Comparison of ENCODE assay signal across 18 cellular contexts in genomic region chr5:120684213-120684612, GRCh38.
DNase-seq lines count a peak whose midpoint lies in the region; ATAC-seq, FAIRE-seq and TF ChIP-seq lines count a peak whose summit lies in the region.
"Had no signal": no experiment of that assay in that cellular context is flagged by ENCODE, and none has a peak within 500 bp of the region (broad histone marks: within the 10 kb centered on the region; RNA-seq: fewer than 3 reads in every experiment).

No MANE protein-coding gene starts in this region.

- no TSS peak for BruUV-seq in IMR-90 (replicated peaks; lab: Mats Ljungman, UMichigan)

- H2BK5ac ChIP-seq in IMR-90 (ENCODE audit: low read depth, low read length, poor library complexity, severe bottlenecking), result no peak overlapping the region

- no peak overlapping the region for H3K4me3 Mint-ChIP-seq in astrocyte (ENCODE audit: unreplicated experiment)
- H3K4me3 Mint-ChIP-seq: activated CD4-positive, alpha-beta memory T cell treated with anti-CD3 and anti-CD28 coated beads, Interleukin-2, amount 10 ng/mL, durations not matched to agents 7 days and 5 days had no signal

- peaks cover 8% of the 10 kb centered on the region; the same call in 1 of the 2 replicates for H3K9me1 ChIP-seq in IMR-90 (ENCODE audit: insufficient read depth, low read length)

- no peak overlapping the region for H2BK15ac ChIP-seq in IMR-90 (ENCODE audit: low read depth, low read length)

- H3K4me1 ChIP-seq in IMR-90 (ENCODE audit: control insufficient read depth, insufficient read depth, low read length), result peaks cover 5% of the 10 kb centered on the region; the same call in 1 of the 2 replicates
- H3K4me1 ChIP-seq in astrocyte (ENCODE audit: insufficient read depth, low read length), result peaks cover 25% of the 10 kb centered on the region
- H3K4me1 ChIP-seq: heart left ventricle, thyroid gland had no signal

- H2AK5ac ChIP-seq in IMR-90 (ENCODE audit: low read depth, low read length), result no peak overlapping the region

- no CpG with 5 or more reads among the region's 2 CpGs for WGBS in IMR-90 (ENCODE audit: extremely low coverage in 2 of 2, insufficient read length in 1 of 2), 2 experiments

- ATAC-seq in IMR-90 (ENCODE audit: low read depth) (peak; percentile 43; the same call in 1 of the 2 replicates), Right ventricle myocardium inferior (no peak), HG03439 (IDR thresholded peaks at IDR 0.05; ENCODE audit: unreplicated experiment) (no peak)
- ATAC-seq: heart left ventricle, left cardiac atrium had no signal

- peak overlapping the region; percentile 72; the same call in 1 of the 2 replicates for H3K14ac ChIP-seq in IMR-90 (replicated peaks; ENCODE audit: low read depth, low read length)

- H2AK9ac ChIP-seq in IMR-90 (replicated peaks; ENCODE audit: low read depth, low read length, poor library complexity), result no peak overlapping the region

- no peak overlapping the region for H3K23ac ChIP-seq in IMR-90 (ENCODE audit: low read depth, low read length)

- CTCF ChIA-PET in IMR-90 (lab: Yijun Ruan, JAX), result no interaction called here

- H3K27me3 Mint-ChIP-seq in astrocyte (ENCODE audit: low read depth, unreplicated experiment), result no peaks in the 10 kb centered on the region
- H3K27me3 Mint-ChIP-seq: activated CD4-positive, alpha-beta memory T cell treated with anti-CD3 and anti-CD28 coated beads, Interleukin-2, amount 10 ng/mL, durations not matched to agents 7 days and 5 days had no signal

- H3K56ac ChIP-seq in IMR-90 (ENCODE audit: extremely low read depth, insufficient read depth, low read length), result no peak overlapping the region

- peak overlapping the region in 1 of 2 experiments; percentile 51; a peak in 2 of 4 replicates for H4K8ac ChIP-seq in IMR-90 (ENCODE audit: low read depth in 2 of 2, low read length in 2 of 2)

- TF ChIP-seq POLR2A in IMR-90 (IDR thresholded peaks at IDR 0.05; ENCODE audit: low read depth, low read length), result no peak

- in situ Hi-C loops in IMR-90 (cut with MboI; ENCODE audit: low sequenced_read_pairs), result no loop called here

- H3K4ac ChIP-seq in IMR-90 (ENCODE audit: low read depth, low read length), result no peak overlapping the region; the same call in 1 of the 2 replicates

- peak overlapping the region; percentile 67; the same call in 1 of the 2 replicates for H2BK20ac ChIP-seq in IMR-90 (ENCODE audit: low read depth, low read length)

- peak; percentile 35; the same call in 1 of the 2 replicates for TF ChIP-seq CTCF in IMR-90 (conservative IDR thresholded peaks at IDR 0.05; ENCODE audit: low read depth, low read length)
- TF ChIP-seq CTCF in astrocyte (IDR thresholded peaks at IDR 0.05; ENCODE audit: insufficient read depth, low read depth, low read length), result no peak
- peak; percentile 7 for TF ChIP-seq CTCF in fibroblast of villous mesenchyme (IDR thresholded peaks at IDR 0.05; ENCODE audit: insufficient read depth, low read depth, low read length)

- H3K9ac ChIP-seq in IMR-90 (ENCODE audit: low read depth, low read length) (no peak overlapping the region), astrocyte (ENCODE audit: low read length) (no peak overlapping the region)

- FAIRE-seq in astrocyte (lab: Jason Lieb, UNC), result no peak
- FAIRE-seq: TTC549 had no signal

- no peak; the same call in 1 of the 2 replicates for TF ChIP-seq RAD21 in IMR-90 (IDR thresholded peaks at IDR 0.05; ENCODE audit: low read length)

- no peak overlapping the region; the same call in 1 of the 2 replicates for H4K5ac ChIP-seq in IMR-90 (ENCODE audit: low read depth, low read length)

- no peaks in the 10 kb centered on the region for H3K27me3 ChIP-seq in IMR-90 (ENCODE audit: control insufficient read depth, insufficient read depth, low read length)
- H3K27me3 ChIP-seq in astrocyte (ENCODE audit: insufficient read depth, low read length), result no peaks in the 10 kb centered on the region
- H3K27me3 ChIP-seq: ascending aorta, heart left ventricle, thyroid gland had no signal

- H3K79me2 ChIP-seq in astrocyte (ENCODE audit: insufficient read depth, low read length), result no peaks in the 10 kb centered on the region

- H3K4me3 ChIP-seq in IMR-90 (ENCODE audit: insufficient read depth, low read depth, low read length), result no peak overlapping the region
- H3K4me3 ChIP-seq in astrocyte (ENCODE audit: insufficient read depth, low read depth, low read length), result no peak overlapping the region
- no peak overlapping the region for H3K4me3 ChIP-seq in fibroblast of villous mesenchyme (ENCODE audit: low read depth, low read length)
- H3K4me3 ChIP-seq: ascending aorta, heart left ventricle, thyroid gland had no signal

- H3K18ac ChIP-seq in IMR-90 (ENCODE audit: low read depth, low read length), result no peak overlapping the region

- H3K36me3 ChIP-seq in IMR-90 (ENCODE audit: control insufficient read depth, insufficient read depth, low read length) (peaks cover 7% of the 10 kb centered on the region; the same call in 1 of the 2 replicates), astrocyte (ENCODE audit: insufficient read depth, low read length) (no peaks in the 10 kb centered on the region)
- H3K36me3 ChIP-seq: thyroid gland had no signal

- no peak overlapping the region for H4K91ac ChIP-seq in IMR-90 (ENCODE audit: insufficient read depth, low read depth, low read length)

- POLR2A ChIA-PET in IMR-90 (lab: Charles Lee; ENCODE audit: unreplicated experiment), result no interaction called here

- H3K9me3 Mint-ChIP-seq in astrocyte (ENCODE audit: unreplicated experiment), result no peaks in the 10 kb centered on the region

- intact Hi-C loops in IMR-90 (cut with micrococcal nuclease) (loop anchor here (2.0 to 10.0 kb wide), 4 partner anchors 121 to 739 kb away; partner anchors contain the start of gene PRR16), Right ventricle myocardium inferior (cut with DNase I) (loop anchor here (10.0 kb wide), 1 partner anchor 739 kb away; no protein-coding TSS in a partner anchor)

- no peak overlapping the region for H2BK120ac ChIP-seq in IMR-90 (ENCODE audit: low read depth, low read length)

- H2AFZ ChIP-seq in IMR-90 (replicated peaks; ENCODE audit: low read length, poor library complexity) (no peak overlapping the region), astrocyte (ENCODE audit: low read depth, low read length) (no peak overlapping the region)

- H3K79me1 ChIP-seq in IMR-90 (ENCODE audit: low read depth in 1 of 2, low read length in 2 of 2), result peaks cover 10 to 30% of the 10 kb centered on the region in 2 experiments; a peak in 3 of 4 replicates

- H3K27ac ChIP-seq in IMR-90 (ENCODE audit: insufficient read depth, low read length), result no peak overlapping the region
- H3K27ac ChIP-seq in astrocyte (ENCODE audit: low read depth, low read length), result no peak overlapping the region
- H3K27ac ChIP-seq: ascending aorta, heart left ventricle, thyroid gland had no signal

- dilution Hi-C loops in IMR-90 (cut with HindIII; ENCODE audit: low sequenced_read_pairs, unreplicated experiment), result no loop called here

- peak; percentile 7 for DNase-seq in AG08395 (ENCODE audit: low spot score)
- DNase-seq in IMR-90, result peak; percentile 33
- peak; percentile 21 for DNase-seq in astrocyte (ENCODE audit: low read depth)
- DNase-seq in fibroblast of villous mesenchyme (ENCODE audit: low read depth), result peak; percentile 17
- DNase-seq in Right ventricle myocardium inferior (ENCODE audit: missing footprints), result no peak
- DNase-seq in DMS153 treated with DMSO at 0.1 percent for 48 hours (lab: John Stamatoyannopoulos, UW; ENCODE audit: unreplicated experiment), result no peak
- no peak for DNase-seq in activated CD4-positive, alpha-beta T cell treated with anti-CD3 and anti-CD28 coated beads for 4 hours
- DNase-seq: activated CD4-positive, alpha-beta memory T cell treated with anti-CD3 and anti-CD28 coated beads, Interleukin-2, amount 10 ng/mL, durations not matched to agents 7 days and 5 days; AML-193; DMS79; effector memory CD4-positive, alpha-beta T cell; heart left ventricle; left cardiac atrium; NCI-H446 treated with DMSO at 0.1 percent for 48 hours; thyroid gland had no signal

- peaks cover 5% of the 10 kb centered on the region for H3K36me3 Mint-ChIP-seq in astrocyte (ENCODE audit: low read depth, unreplicated experiment)

- H3K4me1 Mint-ChIP-seq in astrocyte (ENCODE audit: low read depth, unreplicated experiment), result peaks cover 25% of the 10 kb centered on the region
- H3K4me1 Mint-ChIP-seq: activated CD4-positive, alpha-beta memory T cell treated with anti-CD3 and anti-CD28 coated beads, Interleukin-2, amount 10 ng/mL, durations not matched to agents 7 days and 5 days had no signal

- no peak overlapping the region for H3K4me2 ChIP-seq in IMR-90 (ENCODE audit: low read depth, low read length)
- H3K4me2 ChIP-seq in astrocyte (ENCODE audit: low read length), result no peak overlapping the region

- no peaks in the 10 kb centered on the region for H4K20me1 ChIP-seq in IMR-90 (ENCODE audit: insufficient read depth, low read length)
- no peaks in the 10 kb centered on the region for H4K20me1 ChIP-seq in astrocyte (ENCODE audit: insufficient read depth, low read length)

- H3K9me3 ChIP-seq in IMR-90 (ENCODE audit: control insufficient read depth, insufficient read depth, low read length) (no peaks in the 10 kb centered on the region), astrocyte (ENCODE audit: insufficient read depth, low read depth, low read length) (no peaks in the 10 kb centered on the region)
- H3K9me3 ChIP-seq: ascending aorta, heart left ventricle, thyroid gland had no signal

- peak overlapping the region; percentile 73 for H3K27ac Mint-ChIP-seq in astrocyte (ENCODE audit: unreplicated experiment)
- H3K27ac Mint-ChIP-seq: activated CD4-positive, alpha-beta memory T cell treated with anti-CD3 and anti-CD28 coated beads, Interleukin-2, amount 10 ng/mL, durations not matched to agents 7 days and 5 days had no signal

TF ChIP-seq in IMR-90, 13 proteins besides CTCF, POLR2A, EP300 and RAD21:
- TF ChIP-seq CHD1 (IDR thresholded peaks at IDR 0.05; ENCODE audit: low read depth, low read length) (no peak), NFE2L2 (IDR thresholded peaks at IDR 0.05; ENCODE audit: low read depth, low read length) (no peak), FOS (IDR thresholded peaks at IDR 0.05; ENCODE audit: low read depth, low read length) (no peak), BHLHE40 (IDR thresholded peaks at IDR 0.05; ENCODE audit: low read depth, low read length) (no peak), MAFK (IDR thresholded peaks at IDR 0.05; ENCODE audit: low read depth, low read length) (0 out of 2 replicates have a peak, but pooled peaks have one; percentile 14), RFX5 (IDR thresholded peaks at IDR 0.05; ENCODE audit: low read depth, low read length) (no peak)
- TF ChIP-seq, protein P1, sequence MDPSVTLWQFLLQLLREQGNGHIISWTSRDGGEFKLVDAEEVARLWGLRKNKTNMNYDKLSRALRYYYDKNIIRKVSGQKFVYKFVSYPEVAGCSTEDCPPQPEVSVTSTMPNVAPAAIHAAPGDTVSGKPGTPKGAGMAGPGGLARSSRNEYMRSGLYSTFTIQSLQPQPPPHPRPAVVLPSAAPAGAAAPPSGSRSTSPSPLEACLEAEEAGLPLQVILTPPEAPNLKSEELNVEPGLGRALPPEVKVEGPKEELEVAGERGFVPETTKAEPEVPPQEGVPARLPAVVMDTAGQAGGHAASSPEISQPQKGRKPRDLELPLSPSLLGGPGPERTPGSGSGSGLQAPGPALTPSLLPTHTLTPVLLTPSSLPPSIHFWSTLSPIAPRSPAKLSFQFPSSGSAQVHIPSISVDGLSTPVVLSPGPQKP (IDR thresholded peaks at IDR 0.05; ENCODE audit: borderline replicate concordance, low read depth, low read length), result no peak

Comparison
In these comparisons a context has a peak if more than half of its experiments do, and no peak if none do; other contexts are left out.
1. DNase-seq: peak in AG08395 (single experiment), IMR-90 (single experiment), astrocyte (single experiment) and fibroblast of villous mesenchyme (single experiment); none in Right ventricle myocardium inferior (single experiment), DMS153 treated with DMSO at 0.1 percent for 48 hours (single experiment) and activated CD4-positive, alpha-beta T cell treated with anti-CD3 and anti-CD28 coated beads for 4 hours (0 of 2).